ENCODE assay signal across 9 cellular contexts in the genomic region with DNA sequence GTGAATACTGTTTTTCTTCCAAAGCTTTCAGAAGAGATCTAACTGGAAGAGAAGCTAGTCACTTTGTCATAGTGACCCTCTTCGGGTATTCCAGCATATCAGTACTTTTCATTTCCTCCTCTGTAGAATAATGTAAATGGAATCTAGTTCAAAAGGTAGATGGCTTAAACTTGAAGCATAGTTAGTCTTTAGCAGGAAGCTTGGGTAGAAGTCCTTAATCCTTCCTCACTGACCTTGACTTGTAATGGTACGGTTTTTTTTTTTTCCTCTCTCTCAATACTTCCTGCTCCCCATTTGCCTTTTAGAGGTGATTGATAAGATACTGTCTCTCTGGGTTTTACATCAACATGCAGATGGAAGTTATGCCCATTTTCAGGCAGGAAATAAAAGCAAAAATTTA. TPM values are rescaled to one million over a fixed set of nuclear protein-coding genes. Genes with fewer than 3 reads are reported as not detected.
DNase-seq lines count a peak whose midpoint lies in the region; ATAC-seq, FAIRE-seq and TF ChIP-seq lines count a peak whose summit lies in the region.
"Had no signal": no experiment of that assay in that cellular context is flagged by ENCODE, and none has a peak within 500 bp of the region (broad histone marks: within the 10 kb centered on the region; RNA-seq: fewer than 3 reads in every experiment).

No MANE protein-coding gene starts in this region.

- H3F3A ChIP-seq in PC-9 (ENCODE audit: insufficient read depth, low read depth) = no peaks in the 10 kb centered on the region

- FAIRE-seq in endothelial cell of umbilical vein (lab: Jason Lieb, UNC) = no peak

- H2AFZ ChIP-seq in PC-9 = no peak overlapping the region
- H2AFZ ChIP-seq in endothelial cell of umbilical vein (ENCODE audit: low read depth, low read length) = no peak overlapping the region

- H3K79me2 ChIP-seq in PC-9 (ENCODE audit: low read depth) = peaks cover 63% of the 10 kb centered on the region
- peaks cover 46% of the 10 kb centered on the region for H3K79me2 ChIP-seq in endothelial cell of umbilical vein (ENCODE audit: control insufficient read depth, insufficient read depth, low read length)

- H3K27ac Mint-ChIP-seq in progenitor cell of endocrine pancreas = peak overlapping the region; percentile 76

- H3K36me3 ChIP-seq in PC-9 (ENCODE audit: low read depth) = no peaks in the 10 kb centered on the region
- no peaks in the 10 kb centered on the region for H3K36me3 ChIP-seq in endothelial cell of umbilical vein (ENCODE audit: control insufficient read depth in 2 of 2, extremely low read depth in 1 of 2, insufficient read depth in 2 of 2, low read length in 2 of 2)

- H3K27me3 ChIP-seq in PC-9 (ENCODE audit: insufficient read depth, low read depth) (no peaks in the 10 kb centered on the region), endothelial cell of umbilical vein (ENCODE audit: control insufficient read depth in 2 of 2, insufficient read depth in 2 of 2, low read length in 2 of 2) (no peaks in the 10 kb centered on the region)

- intact Hi-C loops in PC-9 (cut with micrococcal nuclease; ENCODE audit: unreplicated experiment) (loop anchor here (5.0 kb wide), 2 partner anchors 64 to 139 kb away; partner anchors contain the start of gene ATG14), endothelial cell of umbilical vein (cut with micrococcal nuclease) (loop anchor here (5.0 kb wide), 2 partner anchors 61 to 139 kb away; partner anchors contain the start of gene ATG14)

- TF ChIP-seq CTCF in PC-9 (conservative IDR thresholded peaks at IDR 0.05) = no peak
- TF ChIP-seq CTCF in endothelial cell of umbilical vein (IDR thresholded peaks at IDR 0.05; ENCODE audit: extremely low read depth in 1 of 2, insufficient read depth in 1 of 2, low read depth in 1 of 2, low read length in 2 of 2) = no peak
- no peak for TF ChIP-seq CTCF in progenitor cell of endocrine pancreas (IDR thresholded peaks at IDR 0.05; ENCODE audit: unreplicated experiment)

- H3K27ac ChIP-seq in PC-9 (peak overlapping the region; percentile 71), endothelial cell of umbilical vein (ENCODE audit: insufficient read depth, low read depth, low read length) (no peak overlapping the region)

- H3K4me2 ChIP-seq in PC-9 (peak overlapping the region; percentile 90), endothelial cell of umbilical vein (ENCODE audit: insufficient read depth, low read length) (peak overlapping the region; percentile 98)

- peaks cover 37% of the 10 kb centered on the region for H3K4me1 ChIP-seq in PC-9 (replicated peaks; ENCODE audit: insufficient read depth)
- peaks cover 31% of the 10 kb centered on the region for H3K4me1 ChIP-seq in endothelial cell of umbilical vein (ENCODE audit: control insufficient read depth, extremely low read depth, insufficient read depth, low read length)

- dilution Hi-C loops in endothelial cell of umbilical vein (cut with MboI; ENCODE audit: extremely low pct_ligation_motif_present, low sequenced_read_pairs) = no loop called here

- CTCF ChIA-PET in PC-9 (lab: Charles Lee) = interaction anchor here (0.6 kb wide), 1 partner anchor 81 kb away, joined by 5 read pairs; no protein-coding TSS in a partner anchor
- CTCF ChIA-PET in endothelial cell of umbilical vein (lab: Charles Lee) = interaction anchor here (1.5 to 5.5 kb wide), 3 partner anchors 24 to 82 kb away, joined by 3 to 71 read pairs (median 3); no protein-coding TSS in a partner anchor

- no peaks in the 10 kb centered on the region for H3K9me1 ChIP-seq in endothelial cell of umbilical vein (replicated peaks; ENCODE audit: control insufficient read depth, extremely low read depth, insufficient read depth, low read length)

- H3K36me3 Mint-ChIP-seq in progenitor cell of endocrine pancreas (ENCODE audit: insufficient read depth) = peaks cover 1% of the 10 kb centered on the region

- peak overlapping the region; percentile 89 for H3K4me3 Mint-ChIP-seq in progenitor cell of endocrine pancreas (ENCODE audit: low read depth)

- peak overlapping the region; percentile 91; the same call in 1 of the 2 replicates for H3K4me3 ChIP-seq in GM08714 (ENCODE audit: low read length)
- H3K4me3 ChIP-seq in PC-9 = peak overlapping the region; percentile 98
- H3K4me3 ChIP-seq in endothelial cell of umbilical vein (replicated peaks in 1 of 3; ENCODE audit: insufficient read depth in 1 of 3, low read depth in 1 of 3, low read length in 3 of 3) = peak overlapping the region in 2 of 3 experiments; percentile 8 to 98

- DNase-seq in PC-9 (peak in 1 of 2 experiments; percentile 61), endothelial cell of umbilical vein (ENCODE audit: low read depth, low spot score) (peak; percentile 41), progenitor cell of endocrine pancreas (ENCODE audit: low spot score, unreplicated experiment) (no peak), T-helper 9 cell (no peak), islet precursor cell (no peak)
- DNase-seq: Kasumi-1 had no signal

- no peaks in the 10 kb centered on the region for H3K9me2 ChIP-seq in PC-9 (ENCODE audit: insufficient read depth)

- BruUV-seq in PC-9 (replicated peaks; lab: Mats Ljungman, UMichigan) (TSS peak; percentile 29), endothelial cell of umbilical vein (replicated peaks; lab: Mats Ljungman, UMichigan) (TSS peak; percentile 28)

- ATAC-seq in GM21619 (IDR thresholded peaks at IDR 0.05; ENCODE audit: unreplicated experiment) (no peak), GM18870 (IDR thresholded peaks at IDR 0.05; ENCODE audit: unreplicated experiment) (no peak)

- no peaks in the 10 kb centered on the region for H3K27me3 Mint-ChIP-seq in progenitor cell of endocrine pancreas

- H3K9me3 Mint-ChIP-seq in progenitor cell of endocrine pancreas (ENCODE audit: low read depth) = no peaks in the 10 kb centered on the region

- POLR2A ChIA-PET in PC-9 (lab: Charles Lee; ENCODE audit: unreplicated experiment) = interaction anchor here (0.5 kb wide), 1 partner anchor 112 kb away, joined by 4 read pairs; no protein-coding TSS in a partner anchor
- POLR2A ChIA-PET in endothelial cell of umbilical vein (lab: Charles Lee) = no interaction called here

- no peak for TF ChIP-seq POLR2A in endothelial cell of umbilical vein (IDR thresholded peaks at IDR 0.05; ENCODE audit: low read depth, low read length)

- peak overlapping the region; percentile 98 for H3K9ac ChIP-seq in endothelial cell of umbilical vein (replicated peaks; ENCODE audit: extremely low read depth, insufficient read depth, low read length)

- no peaks in the 10 kb centered on the region for H3K9me3 ChIP-seq in PC-9 (ENCODE audit: insufficient read depth, low read depth)
- H3K9me3 ChIP-seq in endothelial cell of umbilical vein (replicated peaks; ENCODE audit: control insufficient read depth, insufficient read depth, low read length) = no peaks in the 10 kb centered on the region

- H3K4me1 Mint-ChIP-seq in progenitor cell of endocrine pancreas (ENCODE audit: low read depth) = peaks cover 51% of the 10 kb centered on the region

- peaks cover 28% of the 10 kb centered on the region for H4K20me1 ChIP-seq in PC-9 (ENCODE audit: insufficient read depth)
- H4K20me1 ChIP-seq in endothelial cell of umbilical vein (replicated peaks; ENCODE audit: control insufficient read depth, extremely low read depth, insufficient read depth, low read length) = peaks cover 3% of the 10 kb centered on the region

TF ChIP-seq in endothelial cell of umbilical vein, 7 proteins besides CTCF, POLR2A, EP300 and RAD21:
- TF ChIP-seq POLR2AphosphoS5 (IDR thresholded peaks at IDR 0.05; ENCODE audit: insufficient read depth, low read depth, low read length) = no peak

RNA-seq across cellular contexts. Expression of gene FBXO34, which starts 1.7 kb away (rescaled TPM):
- total RNA-seq in PC-9 (2021) (32.8 and 33.1 TPM in 2 replicates), endothelial cell of umbilical vein (14.2 and 16.5 TPM in 2 replicates), progenitor cell of endocrine pancreas (32.1 and 32.4 TPM in 2 replicates)
- 6.8 and 8.5 TPM in 2 replicates for polyA plus RNA-seq in endothelial cell of umbilical vein
- 9.9 and 10.7 TPM in 2 replicates for polyA plus RNA-seq in endothelial cell of umbilical vein (2011; cell fraction: cytosol; rRNA removed)
- 37.5 and 37.9 TPM in 2 replicates for polyA plus RNA-seq in endothelial cell of umbilical vein (2011; cell fraction: nucleus; rRNA removed)
- 10.8 and 12.1 TPM in 2 replicates for polyA plus RNA-seq in endothelial cell of umbilical vein (2012)
- 15.7 and 16.7 TPM in 2 replicates for polyA minus RNA-seq in endothelial cell of umbilical vein
- 7.7 TPM for polyA minus RNA-seq in endothelial cell of umbilical vein (2011; cell fraction: cytosol; rRNA and poly(A)+ RNA removed)
- 23.4 and 27.9 TPM in 2 replicates for polyA minus RNA-seq in endothelial cell of umbilical vein (2011; cell fraction: nucleus; rRNA and poly(A)+ RNA removed)
